Comparison of ENCODE assay signal across 19 cellular contexts in genomic region chr2:10507106-10507505, GRCh38.
"Had no signal": no experiment of that assay in that cellular context is flagged by ENCODE, and none has a peak within 500 bp of the region (broad histone marks: within the 10 kb centered on the region; RNA-seq: fewer than 3 reads in every experiment).

No MANE protein-coding gene starts in this region.

- DNase-seq: activated CD4-positive, alpha-beta T cell treated with anti-CD3 and anti-CD28 coated beads for 1 hour; activated CD4-positive, alpha-beta T cell treated with anti-CD3 and anti-CD28 coated beads, Interleukin-2, amount 50 U/mL, for 1 hour; activated gamma-delta T cell; activated naive CD4-positive, alpha-beta T cell treated with anti-CD3 and anti-CD28 coated beads, Interleukin-2, amount 50 U/mL, for 16 hours; activated naive CD8-positive, alpha-beta T cell treated with anti-CD3 and anti-CD28 coated beads, Interleukin-2, amount 50 U/mL, for 24 hours; cortex of kidney; lower lobe of right lung; retina; stimulated activated CD4-positive, alpha-beta T cell treated with anti-CD3 and anti-CD28 coated beads, Interleukin-4, amount 100 ng/mL, for 24 hours; stimulated activated naive CD8-positive, alpha-beta T cell treated with anti-CD3 and anti-CD28 coated beads, Interleukin-15, Interleukin-2, amounts not matched to agents 100 U/mL and 50 U/mL, for 24 hours; substantia nigra; thyroid gland had no signal

- H3K36me3 Mint-ChIP-seq: naive thymus-derived CD4-positive, alpha-beta T cell had no signal

- H3K4me3 Mint-ChIP-seq: activated naive CD8-positive, alpha-beta T cell treated with anti-CD3 and anti-CD28 coated beads, Interleukin-2, amount 50 U/mL, for 24 hours; naive thymus-derived CD4-positive, alpha-beta T cell; neural crest cell had no signal

- H3K9me3 ChIP-seq: lower lobe of right lung, thyroid gland had no signal

- H3K4me1 ChIP-seq: heart left ventricle, lower lobe of right lung, thyroid gland had no signal

- H3K9me3 Mint-ChIP-seq: activated naive CD8-positive, alpha-beta T cell treated with anti-CD3 and anti-CD28 coated beads, Interleukin-2, amount 50 U/mL, for 24 hours; naive thymus-derived CD4-positive, alpha-beta T cell; neural crest cell had no signal

- H3K4me3 ChIP-seq: heart left ventricle, lower lobe of right lung, thyroid gland had no signal

- ATAC-seq: activated naive CD8-positive, alpha-beta T cell treated with anti-CD3 and anti-CD28 coated beads, Interleukin-2, amount 50 U/mL, for 24 hours; heart left ventricle; naive thymus-derived CD4-positive, alpha-beta T cell; SK-N-SH treated with all-trans-retinoic acid at 6 μM for 48 hours; stimulated activated naive CD8-positive, alpha-beta T cell treated with anti-CD3 and anti-CD28 coated beads, Interleukin-15, Interleukin-2, amounts not matched to agents 100 U/mL and 50 U/mL, for 24 hours had no signal

- H3K4me1 Mint-ChIP-seq: activated naive CD8-positive, alpha-beta T cell treated with anti-CD3 and anti-CD28 coated beads, Interleukin-2, amount 50 U/mL, for 24 hours had no signal

- FAIRE-seq: keratinocyte had no signal

- H3K27ac Mint-ChIP-seq: activated naive CD8-positive, alpha-beta T cell treated with anti-CD3 and anti-CD28 coated beads, Interleukin-2, amount 50 U/mL, for 24 hours; naive thymus-derived CD4-positive, alpha-beta T cell; progenitor cell of endocrine pancreas had no signal

- H3K27me3 ChIP-seq: heart left ventricle, thyroid gland had no signal

- H3K27ac ChIP-seq: epithelial cell of prostate, heart left ventricle, lower lobe of right lung, thyroid gland had no signal

- H3K36me3 ChIP-seq: heart left ventricle, lower lobe of right lung, thyroid gland had no signal
